11 cellular contexts compared by ENCODE assay signal in the genomic region with DNA sequence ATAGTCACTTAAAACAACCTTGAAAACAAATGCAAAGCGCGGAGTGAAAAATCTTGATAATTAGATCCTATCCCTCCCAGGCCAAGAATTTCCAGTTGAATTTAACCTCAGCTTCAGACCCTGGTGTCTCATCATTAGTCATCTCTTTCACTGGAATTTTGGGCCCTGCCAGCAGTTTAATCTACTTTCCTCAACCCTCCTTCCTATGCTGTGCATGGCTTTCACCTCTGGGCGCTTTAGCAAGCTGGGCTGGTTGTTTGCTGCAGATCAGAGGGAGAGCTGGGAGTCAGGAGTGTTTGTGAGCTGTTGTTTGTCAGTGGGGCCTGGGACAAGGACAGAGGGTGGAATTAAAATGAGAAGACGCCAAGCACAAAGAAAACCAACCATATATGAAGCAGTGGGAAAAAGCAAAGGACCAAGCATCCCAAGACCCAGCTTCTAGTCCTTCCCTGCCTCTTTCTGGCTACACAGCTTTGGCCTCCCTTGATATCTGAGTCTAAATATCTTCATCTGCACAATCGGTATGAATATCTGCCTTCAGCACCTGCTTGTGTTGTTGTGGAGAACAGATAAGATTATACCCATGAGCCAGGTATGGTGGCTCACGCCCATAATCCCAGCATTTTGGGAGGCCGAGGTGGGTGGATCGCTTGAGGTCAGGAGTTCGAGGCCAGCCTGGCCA. TPM values are rescaled to one million over a fixed set of nuclear protein-coding genes. Genes with fewer than 3 reads are reported as not detected.
DNase-seq lines count a peak whose midpoint lies in the region; ATAC-seq and TF ChIP-seq lines count a peak whose summit lies in the region.
"Had no signal": no experiment of that assay in that cellular context is flagged by ENCODE, and none has a peak within 500 bp of the region (broad histone marks: within the 10 kb centered on the region; RNA-seq: fewer than 3 reads in every experiment).

No MANE protein-coding gene starts in this region.

- peaks cover 8% of the 10 kb centered on the region for H3K36me3 Mint-ChIP-seq in nephron progenitor cell (ENCODE audit: low read depth)

- POLR2A ChIA-PET in AG04450 (lab: Yijun Ruan, JAX), result interaction anchor here (0.6 to 3.0 kb wide), 7 partner anchors 10 to 42 kb away, joined by 3 to 35 read pairs (median 5); a partner anchor contains a TSS

- no peaks in the 10 kb centered on the region for H3K9me3 Mint-ChIP-seq in nephron progenitor cell

- DNase-seq in AG04450 (ENCODE audit: low read depth, low spot score) (peak; percentile 79), dermis blood vessel endothelial cell (peak; percentile 83), nephron progenitor cell (no peak), NCI-H2107 treated with DMSO at 0.1 percent for 48 hours (lab: John Stamatoyannopoulos, UW; ENCODE audit: unreplicated experiment) (no peak), activated T-cell treated with anti-CD3 and anti-CD28 coated beads for 4 hours (no peak)
- DNase-seq in activated naive CD4-positive, alpha-beta T cell treated with Interleukin-2 at 50 U/mL for 16 hours, result no peak
- DNase-seq: GDM1; NCI-H510A treated with DMSO at 0.1 percent for 48 hours; stimulated activated CD8-positive, alpha-beta memory T cell treated with anti-CD3 and anti-CD28 coated beads, Interleukin-4, amount 100 ng/mL, for 48 hours had no signal

- TF ChIP-seq RAD21 in Ishikawa (IDR thresholded peaks at IDR 0.05; ENCODE audit: low read depth), result no peak

- peak overlapping the region; percentile 91 for H3K27ac Mint-ChIP-seq in nephron progenitor cell

- H3K9me3 ChIP-seq in AG04450 (ENCODE audit: control insufficient read depth, insufficient read depth, low read length), result no peaks in the 10 kb centered on the region

- no peak overlapping the region for H3K4me3 ChIP-seq in AG04450 (ENCODE audit: low read depth, low read length)

- H3K27ac ChIP-seq in AG04450 (ENCODE audit: low read depth, low read length), result peak overlapping the region; percentile 92

- peak; percentile 30; the same call in 1 of the 2 replicates for TF ChIP-seq CTCF in AG04450 (IDR thresholded peaks at IDR 0.05; ENCODE audit: low read depth, low read length)
- no peak for TF ChIP-seq CTCF in nephron progenitor cell (IDR thresholded peaks at IDR 0.05)

- H3K4me1 Mint-ChIP-seq in nephron progenitor cell, result peaks cover 47% of the 10 kb centered on the region

- peak; percentile 46; the same call in 1 of the 2 replicates for TF ChIP-seq EP300 in Ishikawa (IDR thresholded peaks at IDR 0.05; ENCODE audit: borderline replicate concordance)

- no peaks in the 10 kb centered on the region for H3K27me3 ChIP-seq in AG04450 (ENCODE audit: control insufficient read depth, insufficient read depth, low read length)

- CTCF ChIA-PET in AG04450 (lab: Charles Lee), result interaction anchor here (0.8 to 2.2 kb wide), 6 partner anchors 10 to 116 kb away, joined by 3 to 10 read pairs (median 3); a partner anchor contains a TSS

- no peak for ATAC-seq in HG03460 (IDR thresholded peaks at IDR 0.05; ENCODE audit: unreplicated experiment)

- H3K4me3 Mint-ChIP-seq in nephron progenitor cell, result no peak overlapping the region

- peaks cover 4% of the 10 kb centered on the region for H3K27me3 Mint-ChIP-seq in nephron progenitor cell (ENCODE audit: low read depth, poor library complexity)

TF ChIP-seq in Ishikawa, 13 proteins besides CTCF, POLR2A, EP300 and RAD21:
- TF ChIP-seq EGR1 (IDR thresholded peaks at IDR 0.05) (no peak), ZBTB7A (IDR thresholded peaks at IDR 0.05; ENCODE audit: low read depth) (no peak), TCF12 (IDR thresholded peaks at IDR 0.05; ENCODE audit: low read depth) (no peak), TEAD4 (IDR thresholded peaks at IDR 0.05) (peak; percentile 24; the same call in 1 of the 2 replicates)
- TF ChIP-seq, protein P1, sequence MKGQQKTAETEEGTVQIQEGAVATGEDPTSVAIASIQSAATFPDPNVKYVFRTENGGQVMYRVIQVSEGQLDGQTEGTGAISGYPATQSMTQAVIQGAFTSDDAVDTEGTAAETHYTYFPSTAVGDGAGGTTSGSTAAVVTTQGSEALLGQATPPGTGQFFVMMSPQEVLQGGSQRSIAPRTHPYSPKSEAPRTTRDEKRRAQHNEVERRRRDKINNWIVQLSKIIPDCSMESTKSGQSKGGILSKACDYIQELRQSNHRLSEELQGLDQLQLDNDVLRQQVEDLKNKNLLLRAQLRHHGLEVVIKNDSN (IDR thresholded peaks at IDR 0.05), result no peak

RNA-seq across cellular contexts. Expression of a gene that starts 13.5 kb away (rescaled TPM):
- 254 and 275 TPM in 2 replicates for polyA plus RNA-seq in AG04450 (2011; rRNA removed)
- 297 and 309 TPM in 2 replicates for polyA minus RNA-seq in AG04450 (2011; rRNA and poly(A)+ RNA removed)
- 190 and 467 TPM in 2 replicates for total RNA-seq in dermis blood vessel endothelial cell

RNA-seq across cellular contexts. Expression of a gene that starts 27.7 kb away (rescaled TPM):
- polyA plus RNA-seq in AG04450 (2011; rRNA removed), result 10.0 and 16.3 TPM in 2 replicates
- 2.4 and 5.7 TPM in 2 replicates for polyA minus RNA-seq in AG04450 (2011; rRNA and poly(A)+ RNA removed)
- total RNA-seq in dermis blood vessel endothelial cell, result 18.9 and 100 TPM in 2 replicates

Comparison
In these comparisons a context has a peak if more than half of its experiments do, and no peak if none do; other contexts are left out.
1. DNase-seq: peak in AG04450 (single experiment) and dermis blood vessel endothelial cell (single experiment); none in nephron progenitor cell (single experiment), NCI-H2107 treated with DMSO at 0.1 percent for 48 hours (single experiment), activated T-cell treated with anti-CD3 and anti-CD28 coated beads for 4 hours (single experiment) and activated naive CD4-positive, alpha-beta T cell treated with Interleukin-2 at 50 U/mL for 16 hours (single experiment).